In genomic region chr4:25376754-25377571, GRCh38 we compare ENCODE assay signal across 8 cellular contexts. TPM values are rescaled to one million over a fixed set of nuclear protein-coding genes. Genes with fewer than 3 reads are reported as not detected.
A peak's percentile ranks its signal among the peaks of the same experiment; 100 is the strongest.
DNase-seq lines count a peak whose midpoint lies in the region; ATAC-seq, FAIRE-seq and TF ChIP-seq lines count a peak whose summit lies in the region.

A gene with protein sequence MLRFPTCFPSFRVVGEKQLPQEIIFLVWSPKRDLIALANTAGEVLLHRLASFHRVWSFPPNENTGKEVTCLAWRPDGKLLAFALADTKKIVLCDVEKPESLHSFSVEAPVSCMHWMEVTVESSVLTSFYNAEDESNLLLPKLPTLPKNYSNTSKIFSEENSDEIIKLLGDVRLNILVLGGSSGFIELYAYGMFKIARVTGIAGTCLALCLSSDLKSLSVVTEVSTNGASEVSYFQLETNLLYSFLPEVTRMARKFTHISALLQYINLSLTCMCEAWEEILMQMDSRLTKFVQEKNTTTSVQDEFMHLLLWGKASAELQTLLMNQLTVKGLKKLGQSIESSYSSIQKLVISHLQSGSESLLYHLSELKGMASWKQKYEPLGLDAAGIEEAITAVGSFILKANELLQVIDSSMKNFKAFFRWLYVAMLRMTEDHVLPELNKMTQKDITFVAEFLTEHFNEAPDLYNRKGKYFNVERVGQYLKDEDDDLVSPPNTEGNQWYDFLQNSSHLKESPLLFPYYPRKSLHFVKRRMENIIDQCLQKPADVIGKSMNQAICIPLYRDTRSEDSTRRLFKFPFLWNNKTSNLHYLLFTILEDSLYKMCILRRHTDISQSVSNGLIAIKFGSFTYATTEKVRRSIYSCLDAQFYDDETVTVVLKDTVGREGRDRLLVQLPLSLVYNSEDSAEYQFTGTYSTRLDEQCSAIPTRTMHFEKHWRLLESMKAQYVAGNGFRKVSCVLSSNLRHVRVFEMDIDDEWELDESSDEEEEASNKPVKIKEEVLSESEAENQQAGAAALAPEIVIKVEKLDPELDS (plus strand): TSS chr4:25377263. CDS start chr4:25377428, 165 bp downstream.

- ATAC-seq in GM18907 (IDR thresholded peaks at IDR 0.05; ENCODE audit: unreplicated experiment) (peak; percentile 96), HG03139 (IDR thresholded peaks at IDR 0.05; ENCODE audit: unreplicated experiment) (peak; percentile 91)

- 2% methylated on average over 44 of the region's 74 CpGs for WGBS in smooth muscle cell (ENCODE audit: low lambda C conversion rate)

- no peaks in the 10 kb centered on the region for H4K20me1 ChIP-seq in smooth muscle cell (ENCODE audit: low read depth)

- peak within 1 kb of the TSS; percentile 64 for H3K9ac ChIP-seq in smooth muscle cell (ENCODE audit: low read depth)

- H3K4me3 ChIP-seq in AG04449 (ENCODE audit: low read depth, low read length) (peak within 1 kb of the TSS; percentile 89), WI38 (ENCODE audit: low read depth, low read length) (peak within 1 kb of the TSS; percentile 77), bronchial epithelial cell (ENCODE audit: low read depth, low read length) (peak within 1 kb of the TSS; percentile 92), smooth muscle cell (peak within 1 kb of the TSS; percentile 95)

- CTCF ChIA-PET in AG04449 (lab: Yijun Ruan, JAX), result interaction anchor here (1.1 to 4.6 kb wide), 5 partner anchors 9 to 392 kb away, joined by 3 to 29 read pairs (median 3); partner anchors contain the start of gene ZCCHC4

- peaks cover 10% of the 10 kb centered on the region for H3F3A ChIP-seq in smooth muscle cell (ENCODE audit: low read depth)

- POLR2A ChIA-PET in AG04449 (lab: Yijun Ruan, JAX), result interaction anchor here (1.1 kb wide), 1 partner anchor 18 kb away, joined by 4 read pairs; no protein-coding TSS in a partner anchor

- H3K4me2 ChIP-seq in smooth muscle cell, result peak within 1 kb of the TSS; percentile 100

- no peaks in the 10 kb centered on the region for H3K9me3 ChIP-seq in smooth muscle cell (replicated peaks; ENCODE audit: low read depth)

- peak within 1 kb of the TSS; percentile 97 for H2AFZ ChIP-seq in smooth muscle cell (ENCODE audit: low read depth)

- peaks cover 6% of the 10 kb centered on the region for H3K36me3 ChIP-seq in bronchial epithelial cell (ENCODE audit: control insufficient read depth, insufficient read depth, low read length)
- H3K36me3 ChIP-seq in smooth muscle cell (ENCODE audit: low read depth), result peaks cover 5% of the 10 kb centered on the region

- H3K4me1 ChIP-seq in smooth muscle cell (ENCODE audit: low read depth), result peaks cover 8% of the 10 kb centered on the region

- no peaks in the 10 kb centered on the region for H3K27me3 ChIP-seq in bronchial epithelial cell (ENCODE audit: control insufficient read depth, insufficient read depth, low read length)
- H3K27me3 ChIP-seq in smooth muscle cell (ENCODE audit: low read depth), result no peaks in the 10 kb centered on the region

- peak; percentile 19 for DNase-seq in AG04449 (ENCODE audit: low read depth, low spot score)
- peak; percentile 79 for DNase-seq in NCI-H2227 treated with DMSO at 0.1 percent for 48 hours (lab: John Stamatoyannopoulos, UW)
- peak; percentile 70 for DNase-seq in bronchial epithelial cell (ENCODE audit: low read depth)
- DNase-seq in iPS-NIHi7 (ENCODE audit: extremely low spot score), result peak; percentile 99
- DNase-seq in smooth muscle cell (lab: John Stamatoyannopoulos, UW; ENCODE audit: unreplicated experiment), result peak; percentile 59

- no peak for FAIRE-seq in bronchial epithelial cell (lab: Jason Lieb, UNC)

- H3K27ac ChIP-seq in smooth muscle cell (ENCODE audit: low read depth), result no peak within 1 kb of the TSS

- H3K79me2 ChIP-seq in smooth muscle cell (ENCODE audit: low read depth), result peaks cover 16% of the 10 kb centered on the region

- peak; percentile 3 for TF ChIP-seq CTCF in AG04449 (IDR thresholded peaks at IDR 0.05; ENCODE audit: insufficient read depth, low read length, missing control alignments)
- TF ChIP-seq CTCF in WI38 (IDR thresholded peaks at IDR 0.05; ENCODE audit: low read depth, low read length), result no peak
- TF ChIP-seq CTCF in bronchial epithelial cell (IDR thresholded peaks at IDR 0.05; ENCODE audit: insufficient read depth, low read length, severe bottlenecking), result peak; percentile 15
- no peak for TF ChIP-seq CTCF in smooth muscle cell (IDR thresholded peaks at IDR 0.05; ENCODE audit: borderline replicate concordance, insufficient read depth, poor library complexity, severe bottlenecking)

RNA-seq across cellular contexts. Expression of the gene that starts here (rescaled TPM):
- 12.5 and 15.0 TPM in 2 replicates for total RNA-seq in bronchial epithelial cell
- total RNA-seq in smooth muscle cell, result 26.0 TPM in 2 replicates
- 11.7 and 12.4 TPM in 2 replicates for polyA plus RNA-seq in smooth muscle cell

Comparison
In these comparisons a context has a peak if more than half of its experiments do, and no peak if none do; other contexts are left out.
1. DNase-seq: peak in every context shown above with its lines; median percentile 99 in iPS-NIHi7; 79 in NCI-H2227 treated with DMSO at 0.1 percent for 48 hours; 70 in bronchial epithelial cell; 59 in smooth muscle cell; 19 in AG04449.
2. CTCF ChIP-seq: peak in AG04449 (single experiment) and bronchial epithelial cell (single experiment); none in WI38 (single experiment) and smooth muscle cell (single experiment).
3. Peak in every context shown above with its lines, with median percentiles within 50 percentile points of each other: H3K4me3 ChIP-seq.